34 cellular contexts compared by ENCODE assay signal in the genomic region with DNA sequence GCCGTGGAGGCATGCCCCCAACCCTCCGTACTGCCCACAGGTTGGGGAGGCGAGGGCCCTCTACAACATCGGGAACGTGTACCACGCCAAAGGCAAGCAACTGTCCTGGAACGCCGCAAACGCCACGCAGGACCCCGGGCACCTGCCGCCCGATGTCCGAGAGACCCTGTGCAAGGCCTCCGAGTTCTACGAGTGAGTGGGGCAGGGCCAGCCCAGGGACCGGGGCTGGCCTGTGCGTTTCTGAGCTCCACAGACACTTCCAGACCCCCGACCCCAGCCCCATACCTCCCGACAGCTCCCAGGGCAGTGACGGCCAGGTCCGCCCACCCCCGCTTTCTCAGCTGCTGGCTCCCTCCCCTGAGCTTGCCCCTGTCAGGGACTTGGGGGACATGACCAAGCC. TPM values are rescaled to one million over a fixed set of nuclear protein-coding genes. Genes with fewer than 3 reads are reported as not detected.
"Had no signal": no experiment of that assay in that cellular context is flagged by ENCODE, and none has a peak within 500 bp of the region (broad histone marks: within the 10 kb centered on the region; RNA-seq: fewer than 3 reads in every experiment).

No MANE protein-coding gene starts in this region.

- DNase-seq: activated CD4-positive, alpha-beta memory T cell treated with anti-CD3 and anti-CD28 coated beads, Interleukin-2, amount 10 ng/mL, durations not matched to agents 7 days and 5 days; activated CD4-positive, alpha-beta T cell treated with anti-CD3 and anti-CD28 coated beads for 1 hour; activated CD4-positive, alpha-beta T cell treated with anti-CD3 and anti-CD28 coated beads for 36 hours; activated CD4-positive, alpha-beta T cell treated with anti-CD3 and anti-CD28 coated beads for 48 hours; activated CD4-positive, alpha-beta T cell treated with anti-CD3 and anti-CD28 coated beads, Interleukin-2, amount 10 ng/mL, durations not matched to agents 7 days and 5 days; activated CD4-positive, alpha-beta T cell treated with anti-CD3 and anti-CD28 coated beads, Interleukin-2, amount 50 U/mL, for 48 hours; activated CD4-positive, CD25-positive, alpha-beta regulatory T cell; activated CD8-positive, alpha-beta memory T cell treated with anti-CD3 and anti-CD28 coated beads for 24 hours; activated CD8-positive, alpha-beta memory T cell treated with anti-CD3 and anti-CD28 coated beads, Interleukin-2, amount 10 ng/mL, durations not matched to agents 7 days and 5 days; activated CD8-positive, alpha-beta memory T cell treated with anti-CD3 and anti-CD28 coated beads, Interleukin-2, amount 50 U/mL, for 48 hours; activated CD8-positive, alpha-beta T cell treated with anti-CD3 and anti-CD28 coated beads, Interleukin-2, amount 10 ng/mL, durations not matched to agents 7 days and 5 days; activated effector memory CD4-positive, alpha-beta T cell treated with Interleukin-2 at 50 U/mL for 16 hours; activated gamma-delta T cell; activated naive CD4-positive, alpha-beta T cell treated with anti-CD3 and anti-CD28 coated beads, Interleukin-2, amount 10 ng/mL, durations not matched to agents 7 days and 5 days; activated naive CD4-positive, alpha-beta T cell treated with Interleukin-2 at 50 U/mL for 16 hours; activated naive CD8-positive, alpha-beta T cell treated with anti-CD3 and anti-CD28 coated beads, Interleukin-2, amount 10 ng/mL, durations not matched to agents 7 days and 5 days; activated naive CD8-positive, alpha-beta T cell treated with anti-CD3 and anti-CD28 coated beads, Interleukin-2, amount 50 U/mL, for 24 hours; activated T-cell treated with anti-CD3 and anti-CD28 coated beads, Interleukin-2, amount 50 U/mL, for 24 hours; activated T-cell treated with anti-CD3 and anti-CD28 coated beads, Interleukin-2, amount 50 U/mL, for 48 hours; amygdala; anterior cingulate cortex; caudate nucleus; cerebellar nuclear complex; T-helper 1 cell; T-helper 2 cell; T-helper 9 cell had no signal

- H3K27me3 ChIP-seq: ascending aorta, cardiac muscle cell had no signal

- H3K27ac ChIP-seq: ascending aorta, cardiac muscle cell, VCaP had no signal

- H3K4me1 ChIP-seq: ascending aorta had no signal

- H3K9me3 ChIP-seq: ascending aorta had no signal

- H3K4me3 ChIP-seq: ascending aorta, cardiac muscle cell had no signal

- ATAC-seq: activated CD4-positive, alpha-beta T cell treated with anti-CD3 and anti-CD28 coated beads for 36 hours; activated CD4-positive, CD25-positive, alpha-beta regulatory T cell treated with anti-CD3 and anti-CD28 coated beads, Interleukin-2, amount 50 U/mL, for 24 hours; activated CD8-positive, alpha-beta memory T cell treated with anti-CD3 and anti-CD28 coated beads, Interleukin-2, amount 10 ng/mL, durations not matched to agents 7 days and 5 days; activated CD8-positive, alpha-beta T cell treated with anti-CD3 and anti-CD28 coated beads, Interleukin-2, amount 10 ng/mL, durations not matched to agents 7 days and 5 days; activated naive CD8-positive, alpha-beta T cell treated with anti-CD3 and anti-CD28 coated beads, Interleukin-2, amount 50 U/mL, for 24 hours; WTC11 had no signal

RNA-seq across cellular contexts. Expression of gene CCDC187, which starts 33.0 kb away (rescaled TPM):
- total RNA-seq: activated CD4-positive, alpha-beta memory T cell treated with anti-CD3 and anti-CD28 coated beads, Interleukin-2, amount 10 ng/mL, durations not matched to agents 7 days and 5 days; activated CD4-positive, alpha-beta T cell treated with anti-CD3 and anti-CD28 coated beads, Interleukin-2, amount 10 ng/mL, durations not matched to agents 7 days and 5 days; activated CD8-positive, alpha-beta memory T cell treated with anti-CD3 and anti-CD28 coated beads, Interleukin-2, amount 10 ng/mL, durations not matched to agents 7 days and 5 days; activated CD8-positive, alpha-beta T cell treated with anti-CD3 and anti-CD28 coated beads, Interleukin-2, amount 10 ng/mL, durations not matched to agents 7 days and 5 days; activated naive CD8-positive, alpha-beta T cell treated with anti-CD3 and anti-CD28 coated beads, Interleukin-2, amount 10 ng/mL, durations not matched to agents 7 days and 5 days; activated T-helper 2 cell treated with anti-CD3 and anti-CD28 coated beads, Interferon-gamma antibody, Interleukin-2, Interleukin-4, amounts not matched to agents 10 μg/mL and 5 μg/mL and 100 μg/mL, durations not matched to agents 14 hours and 24 hours and 36 hours; bronchial epithelial cell; chondrocyte had no signal
